21 cellular contexts compared by ENCODE assay signal in genomic region chr7:884191-885003, GRCh38. TPM values are rescaled to one million over a fixed set of nuclear protein-coding genes. Genes with fewer than 3 reads are reported as not detected.
DNase-seq lines count a peak whose midpoint lies in the region; ATAC-seq and TF ChIP-seq lines count a peak whose summit lies in the region.
"Had no signal": no experiment of that assay in that cellular context is flagged by ENCODE, and none has a peak within 500 bp of the region (broad histone marks: within the 10 kb centered on the region; RNA-seq: fewer than 3 reads in every experiment).

No MANE protein-coding gene starts in this region.

- H3K36me3 Mint-ChIP-seq in GM23338 (ENCODE audit: low read depth): peaks cover 25% of the 10 kb centered on the region
- peaks cover 0 to 7% (median 3%) of the 10 kb centered on the region in 3 donors for H3K36me3 Mint-ChIP-seq in immature natural killer cell

- H3K9me3 Mint-ChIP-seq in GM23338 (no peaks in the 10 kb centered on the region), immature natural killer cell (no peaks in the 10 kb centered on the region)
- H3K9me3 Mint-ChIP-seq: activated CD4-positive, alpha-beta T cell treated with anti-CD3 and anti-CD28 coated beads, Interleukin-2, amount 10 ng/mL, durations not matched to agents 24 days and 14 days; memory B cell; naive thymus-derived CD8-positive, alpha-beta T cell; T-cell had no signal

- H3K27me3 ChIP-seq in GM23338 (ENCODE audit: insufficient read depth) (no peaks in the 10 kb centered on the region), psoas muscle (ENCODE audit: insufficient read depth in 3 of 3, low read length in 2 of 3) (no peaks in the 10 kb centered on the region)
- H3K27me3 ChIP-seq: testis had no signal

- H3K27me3 Mint-ChIP-seq in GM23338 (ENCODE audit: insufficient read depth, low read depth, poor library complexity) (peaks cover 2% of the 10 kb centered on the region), immature natural killer cell (ENCODE audit: low read depth in 3 of 3) (peaks cover 5 to 19% (median 8%) of the 10 kb centered on the region in 3 donors)
- H3K27me3 Mint-ChIP-seq: activated CD4-positive, alpha-beta T cell treated with anti-CD3 and anti-CD28 coated beads, Interleukin-2, amount 10 ng/mL, durations not matched to agents 24 days and 14 days; memory B cell; naive thymus-derived CD8-positive, alpha-beta T cell; T-cell had no signal

- H3F3A ChIP-seq in GM23338 (replicated peaks; ENCODE audit: low read depth): no peaks in the 10 kb centered on the region; the same call in 1 of the 2 replicates

- no peaks in the 10 kb centered on the region for H3K36me3 ChIP-seq in GM23338 (ENCODE audit: insufficient read depth)
- peaks cover 0 to 35% of the 10 kb centered on the region in 2 donors for H3K36me3 ChIP-seq in psoas muscle (ENCODE audit: insufficient read depth in 1 of 2, low read depth in 1 of 2)

- intact Hi-C loops in psoas muscle (cut with DNase I): no loop called here

- H3K4me3 Mint-ChIP-seq in GM23338: no peak overlapping the region
- H3K4me3 Mint-ChIP-seq in immature natural killer cell: no peak overlapping the region
- H3K4me3 Mint-ChIP-seq: activated CD4-positive, alpha-beta T cell treated with anti-CD3 and anti-CD28 coated beads, Interleukin-2, amount 10 ng/mL, durations not matched to agents 24 days and 14 days; memory B cell; T-cell had no signal

- H4K20me1 ChIP-seq in GM23338 (replicated peaks; ENCODE audit: insufficient read depth): peaks cover 40% of the 10 kb centered on the region

- TF ChIP-seq CTCF in GM23338 (conservative IDR thresholded peaks at IDR 0.05; ENCODE audit: low read depth in 2 of 2) (no peak), psoas muscle (IDR thresholded peaks at IDR 0.05) (no peak)

- H3K9me3 ChIP-seq in psoas muscle: no peaks in the 10 kb centered on the region
- H3K9me3 ChIP-seq: testis had no signal

- DNase-seq in GM23338 (ENCODE audit: low spot score) (no peak), astrocyte of the hippocampus (ENCODE audit: low read depth, low spot score) (peak; percentile 36), kidney tubule cell (ENCODE audit: low spot score) (peak; percentile 46), psoas muscle (peak; percentile 34 to 65), immature natural killer cell (no peak), AG08395 (ENCODE audit: low spot score) (no peak)
- no peak for DNase-seq in activated T-cell treated with anti-CD3 and anti-CD28 coated beads, Interleukin-2, amount 50 U/mL, for 1 hour
- DNase-seq: activated CD4-positive, alpha-beta T cell treated with anti-CD3 and anti-CD28 coated beads, Interleukin-2, amount 10 ng/mL, durations not matched to agents 24 days and 14 days; activated CD8-positive, alpha-beta memory T cell treated with anti-CD3 and anti-CD28 coated beads, Interleukin-2, amount 50 U/mL, for 4 hours; activated effector memory CD4-positive, alpha-beta T cell treated with Interleukin-2 at 50 U/mL for 16 hours; COR-L47; effector memory CD4-positive, alpha-beta T cell; Karpas-422; naive thymus-derived CD8-positive, alpha-beta T cell; NCI-H1092; NCI-H2081 treated with DMSO at 0.1 percent for 48 hours; NCI-H524; T-cell; testis had no signal

- H3K4me1 ChIP-seq in GM23338 (ENCODE audit: insufficient read depth): no peaks in the 10 kb centered on the region; the same call in 1 of the 2 replicates
- H3K4me1 ChIP-seq in psoas muscle: peaks cover 56% of the 10 kb centered on the region

- H3K4me3 ChIP-seq in GM23338 (no peak overlapping the region), psoas muscle (no peak overlapping the region)
- H3K4me3 ChIP-seq: testis had no signal

- H3K4me2 ChIP-seq in GM23338: no peak overlapping the region

- ATAC-seq in GM23338 (no peak), psoas muscle (peak in 1 of 4 donors; percentile 2), HG03280 (IDR thresholded peaks at IDR 0.05; ENCODE audit: unreplicated experiment) (no peak)
- ATAC-seq: naive thymus-derived CD8-positive, alpha-beta T cell; T-cell had no signal

- H3K27ac ChIP-seq in GM23338 (ENCODE audit: low read depth) (0 out of 2 replicates have a peak overlapping the region, but pooled peaks have one; percentile 32), psoas muscle (peak overlapping the region; percentile 72)
- H3K27ac ChIP-seq: testis had no signal

- H2AFZ ChIP-seq in GM23338: no peak overlapping the region

- WGBS in psoas muscle, 3 donors: 84 to 88% (median 86%) methylated on average over 28 to 31 of the region's 31 CpGs

- H3K27ac Mint-ChIP-seq in GM23338 (peak overlapping the region; percentile 77; the same call in 1 of the 2 replicates), immature natural killer cell (peak overlapping the region in 2 of 6 donors; percentile 51 to 58)
- H3K27ac Mint-ChIP-seq: activated CD4-positive, alpha-beta T cell treated with anti-CD3 and anti-CD28 coated beads, Interleukin-2, amount 10 ng/mL, durations not matched to agents 24 days and 14 days; memory B cell; T-cell had no signal

- no peaks in the 10 kb centered on the region for H3K9me2 ChIP-seq in GM23338 (ENCODE audit: insufficient read depth)

- H3K4me1 Mint-ChIP-seq in GM23338 (peaks cover 15% of the 10 kb centered on the region), immature natural killer cell (peaks cover 36 to 41% of the 10 kb centered on the region in 2 donors)

- peaks cover 100% of the 10 kb centered on the region for H3K79me2 ChIP-seq in GM23338 (replicated peaks; ENCODE audit: insufficient read depth)

TF ChIP-seq in GM23338, 12 proteins besides CTCF, POLR2A, EP300 and RAD21 (continues in another document):
- no peak for TF ChIP-seq ZNF114 (CRISPR knock-in tag; IDR thresholded peaks at IDR 0.05)
- no peak for TF ChIP-seq ETS1 (IDR thresholded peaks at IDR 0.05)
- no peak for TF ChIP-seq ZNF331 (CRISPR knock-in tag; IDR thresholded peaks at IDR 0.05; ENCODE audit: low read depth)
- TF ChIP-seq, protein P1, sequence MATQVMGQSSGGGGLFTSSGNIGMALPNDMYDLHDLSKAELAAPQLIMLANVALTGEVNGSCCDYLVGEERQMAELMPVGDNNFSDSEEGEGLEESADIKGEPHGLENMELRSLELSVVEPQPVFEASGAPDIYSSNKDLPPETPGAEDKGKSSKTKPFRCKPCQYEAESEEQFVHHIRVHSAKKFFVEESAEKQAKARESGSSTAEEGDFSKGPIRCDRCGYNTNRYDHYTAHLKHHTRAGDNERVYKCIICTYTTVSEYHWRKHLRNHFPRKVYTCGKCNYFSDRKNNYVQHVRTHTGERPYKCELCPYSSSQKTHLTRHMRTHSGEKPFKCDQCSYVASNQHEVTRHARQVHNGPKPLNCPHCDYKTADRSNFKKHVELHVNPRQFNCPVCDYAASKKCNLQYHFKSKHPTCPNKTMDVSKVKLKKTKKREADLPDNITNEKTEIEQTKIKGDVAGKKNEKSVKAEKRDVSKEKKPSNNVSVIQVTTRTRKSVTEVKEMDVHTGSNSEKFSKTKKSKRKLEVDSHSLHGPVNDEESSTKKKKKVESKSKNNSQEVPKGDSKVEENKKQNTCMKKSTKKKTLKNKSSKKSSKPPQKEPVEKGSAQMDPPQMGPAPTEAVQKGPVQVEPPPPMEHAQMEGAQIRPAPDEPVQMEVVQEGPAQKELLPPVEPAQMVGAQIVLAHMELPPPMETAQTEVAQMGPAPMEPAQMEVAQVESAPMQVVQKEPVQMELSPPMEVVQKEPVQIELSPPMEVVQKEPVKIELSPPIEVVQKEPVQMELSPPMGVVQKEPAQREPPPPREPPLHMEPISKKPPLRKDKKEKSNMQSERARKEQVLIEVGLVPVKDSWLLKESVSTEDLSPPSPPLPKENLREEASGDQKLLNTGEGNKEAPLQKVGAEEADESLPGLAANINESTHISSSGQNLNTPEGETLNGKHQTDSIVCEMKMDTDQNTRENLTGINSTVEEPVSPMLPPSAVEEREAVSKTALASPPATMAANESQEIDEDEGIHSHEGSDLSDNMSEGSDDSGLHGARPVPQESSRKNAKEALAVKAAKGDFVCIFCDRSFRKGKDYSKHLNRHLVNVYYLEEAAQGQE (IDR thresholded peaks at IDR 0.05; ENCODE audit: unreplicated experiment): no peak
- no peak for TF ChIP-seq NANOG (IDR thresholded peaks at IDR 0.05; ENCODE audit: borderline replicate concordance)
- no peak for TF ChIP-seq CREB1 (CRISPR knock-in tag; IDR thresholded peaks at IDR 0.05; ENCODE audit: low read depth)
- TF ChIP-seq JUNB (IDR thresholded peaks at IDR 0.05; ENCODE audit: unreplicated experiment): no peak
- TF ChIP-seq POLR2AphosphoS5 (IDR thresholded peaks at IDR 0.05; ENCODE audit: low read depth): no peak

RNA-seq across cellular contexts. Expression of gene GET4, which starts 8.0 kb away (rescaled TPM):
- 55.0 and 79.1 TPM in 2 replicates for total RNA-seq in GM23338 (2014; rRNA removed; shearing (Covaris generic))
- polyA plus RNA-seq in GM23338 (2016; fragmentation: Nextera tagmentation; extraction: Ambion mirVana) (48.0 and 54.5 TPM in 2 replicates), psoas muscle (10 to 100 TPM; 36.8 to 51.1 (median 48.3) TPM), immature natural killer cell (10 to 100 TPM; 25.3 to 35.6 (median 25.5) TPM)
- total RNA-seq in psoas muscle: 10 to 100 TPM; 27.3 to 42.3 (median 29.1) TPM

RNA-seq across cellular contexts. Expression of gene SUN1, which starts 52.1 kb away (rescaled TPM):
- 143 and 145 TPM in 2 replicates for total RNA-seq in GM23338 (2014; rRNA removed; shearing (Covaris generic))
- polyA plus RNA-seq in GM23338 (2016; fragmentation: Nextera tagmentation; extraction: Ambion mirVana) (57.9 and 63.3 TPM in 2 replicates), psoas muscle (100 to 1,000 TPM in 1 of 3 donors, 10 to 100 TPM in 2; 52.5 to 159 (median 64.6) TPM), immature natural killer cell (10 to 100 TPM; 19.3 to 31.5 (median 19.8) TPM)
- total RNA-seq in psoas muscle: 100 to 1,000 TPM; 125 to 144 (median 137) TPM

Comparison
In these comparisons a context has a peak if more than half of its experiments do, and no peak if none do; other contexts are left out.
1. DNase-seq: peak in astrocyte of the hippocampus (single experiment), kidney tubule cell (single experiment) and psoas muscle (2 of 2); none in GM23338 (single experiment), immature natural killer cell (0 of 3), activated T-cell treated with anti-CD3 and anti-CD28 coated beads, Interleukin-2, amount 50 U/mL, for 1 hour (single experiment) and AG08395 (single experiment).